Comparison of ENCODE assay signal across 16 cellular contexts in genomic region chr1:172909606-172910326, GRCh38.
DNase-seq lines count a peak whose midpoint lies in the region; ATAC-seq and TF ChIP-seq lines count a peak whose summit lies in the region.
"Had no signal": no experiment of that assay in that cellular context is flagged by ENCODE, and none has a peak within 500 bp of the region (broad histone marks: within the 10 kb centered on the region; RNA-seq: fewer than 3 reads in every experiment).

No MANE protein-coding gene starts in this region.

- TF ChIP-seq CTCF in AG04449 (IDR thresholded peaks at IDR 0.05; ENCODE audit: insufficient read depth, low read length, missing control alignments): no peak

- H3K27ac ChIP-seq in CD4-positive, alpha-beta memory T cell (ENCODE audit: low read depth, low read length): no peak overlapping the region

- DNase-seq in AG04449 (ENCODE audit: low read depth, low spot score) (peak; percentile 97), HS-5 (ENCODE audit: low read depth) (peak; percentile 92), astrocyte of the hippocampus (ENCODE audit: low read depth, low spot score) (peak; percentile 74), iris pigment epithelial cell (ENCODE audit: low read depth) (peak; percentile 96), NAMALWA (ENCODE audit: low spot score) (no peak), hypothalamus (lab: John Stamatoyannopoulos, UW) (no peak)
- DNase-seq in naive thymus-derived CD8-positive, alpha-beta T cell: no peak
- DNase-seq in CD4-positive, alpha-beta memory T cell: no peak
- DNase-seq: activated naive CD8-positive, alpha-beta T cell treated with anti-CD3 and anti-CD28 coated beads for 36 hours; BE2C; effector CD8-positive, alpha-beta T cell; NCI-H2029 treated with DMSO at 0.1 percent for 48 hours had no signal

- intact Hi-C loops in CD4-positive, alpha-beta memory T cell (cut with micrococcal nuclease): no loop called here

- H3K27me3 Mint-ChIP-seq in naive thymus-derived CD8-positive, alpha-beta T cell: no peaks in the 10 kb centered on the region
- H3K27me3 Mint-ChIP-seq in CD4-positive, alpha-beta memory T cell: no peaks in the 10 kb centered on the region
- H3K27me3 Mint-ChIP-seq: activated naive CD8-positive, alpha-beta T cell treated with anti-CD3 and anti-CD28 coated beads for 36 hours; IgD-negative memory B cell; type B pancreatic cell had no signal

- H3K9me3 Mint-ChIP-seq in naive thymus-derived CD8-positive, alpha-beta T cell: peaks cover 0 to 21% (median 14%) of the 10 kb centered on the region in 9 donors
- peaks cover 0 to 17% (median 13%) of the 10 kb centered on the region in 8 donors for H3K9me3 Mint-ChIP-seq in CD4-positive, alpha-beta memory T cell
- H3K9me3 Mint-ChIP-seq: type B pancreatic cell had no signal

- no peaks in the 10 kb centered on the region for H3K36me3 ChIP-seq in CD4-positive, alpha-beta memory T cell (ENCODE audit: insufficient read depth, low read length)
- H3K36me3 ChIP-seq: BE2C had no signal

- no peak overlapping the region for H3K27ac Mint-ChIP-seq in naive thymus-derived CD8-positive, alpha-beta T cell
- peak overlapping the region in 1 of 7 donors; percentile 24 for H3K27ac Mint-ChIP-seq in CD4-positive, alpha-beta memory T cell
- H3K27ac Mint-ChIP-seq: activated naive CD8-positive, alpha-beta T cell treated with anti-CD3 and anti-CD28 coated beads for 36 hours; IgD-negative memory B cell; nephron; T-helper 2 cell treated with Interferon-gamma antibody and Interleukin-4, amounts not matched to agents 5 μg/mL and 100 μg/mL, for 36 hours; type B pancreatic cell had no signal

- POLR2A ChIA-PET in AG04449 (lab: Yijun Ruan, JAX): interaction anchor here (0.6 to 2.5 kb wide), 15 partner anchors 8 to 293 kb away, joined by 3 to 13 read pairs (median 4); no protein-coding TSS in a partner anchor
- POLR2A ChIA-PET in naive thymus-derived CD8-positive, alpha-beta T cell (lab: Charles Lee): interaction anchor here (1.7 kb wide), 1 partner anchor 15 kb away, joined by 5 read pairs; no protein-coding TSS in a partner anchor
- POLR2A ChIA-PET in CD4-positive, alpha-beta memory T cell (lab: Charles Lee; ENCODE audit: partially characterized antibody): interaction anchor here (6.0 kb wide), 1 partner anchor 15 kb away, joined by 43 read pairs; no protein-coding TSS in a partner anchor

- H3K4me1 ChIP-seq in CD4-positive, alpha-beta memory T cell (ENCODE audit: insufficient read depth, low read length): peaks cover 22% of the 10 kb centered on the region
- H3K4me1 ChIP-seq: BE2C had no signal

- peaks cover 12 to 26% (median 20%) of the 10 kb centered on the region in 4 donors for H3K4me1 Mint-ChIP-seq in naive thymus-derived CD8-positive, alpha-beta T cell
- H3K4me1 Mint-ChIP-seq in CD4-positive, alpha-beta memory T cell: peaks cover 24 to 34% (median 28%) of the 10 kb centered on the region in 4 donors

- peaks cover 0 to 15% (median 15%) of the 10 kb centered on the region in 3 donors for H3K36me3 Mint-ChIP-seq in naive thymus-derived CD8-positive, alpha-beta T cell
- peaks cover 5 to 11% of the 10 kb centered on the region in 2 donors for H3K36me3 Mint-ChIP-seq in CD4-positive, alpha-beta memory T cell
- H3K36me3 Mint-ChIP-seq: type B pancreatic cell had no signal

- H3K27me3 ChIP-seq in CD4-positive, alpha-beta memory T cell (ENCODE audit: insufficient read depth, low read length): no peaks in the 10 kb centered on the region
- H3K27me3 ChIP-seq: BE2C had no signal

- no peaks in the 10 kb centered on the region for H3K9me3 ChIP-seq in CD4-positive, alpha-beta memory T cell (ENCODE audit: control insufficient read depth in 1 of 2, low read length in 2 of 2)

- H3K4me3 Mint-ChIP-seq in naive thymus-derived CD8-positive, alpha-beta T cell: no peak overlapping the region
- H3K4me3 Mint-ChIP-seq in CD4-positive, alpha-beta memory T cell: no peak overlapping the region
- H3K4me3 Mint-ChIP-seq: activated naive CD8-positive, alpha-beta T cell treated with anti-CD3 and anti-CD28 coated beads for 36 hours; IgD-negative memory B cell; nephron; T-helper 2 cell treated with Interferon-gamma antibody and Interleukin-4, amounts not matched to agents 5 μg/mL and 100 μg/mL, for 36 hours; type B pancreatic cell had no signal

- no peak for ATAC-seq in naive thymus-derived CD8-positive, alpha-beta T cell

- CTCF ChIA-PET in AG04449 (lab: Yijun Ruan, JAX): interaction anchor here (0.6 to 1.5 kb wide), 9 partner anchors 8 to 520 kb away, joined by 3 to 5 read pairs (median 3); no protein-coding TSS in a partner anchor
- CTCF ChIA-PET in CD4-positive, alpha-beta memory T cell (lab: Charles Lee; ENCODE audit: partially characterized antibody): no interaction called here

- no peak overlapping the region for H3K4me3 ChIP-seq in AG04449 (ENCODE audit: low read depth, low read length)
- no peak overlapping the region for H3K4me3 ChIP-seq in CD4-positive, alpha-beta memory T cell (ENCODE audit: low read length in 2 of 2)

Comparison
In these comparisons a context has a peak if more than half of its experiments do, and no peak if none do; other contexts are left out.
1. DNase-seq: peak in AG04449 (single experiment), HS-5 (single experiment), astrocyte of the hippocampus (single experiment) and iris pigment epithelial cell (single experiment); none in NAMALWA (single experiment), naive thymus-derived CD8-positive, alpha-beta T cell (0 of 10), hypothalamus (0 of 51) and CD4-positive, alpha-beta memory T cell (0 of 5).